ENCODE assay signal across 17 cellular contexts in genomic region chr2:78532762-78533399, GRCh38.
"Had no signal": no experiment of that assay in that cellular context is flagged by ENCODE, and none has a peak within 500 bp of the region (broad histone marks: within the 10 kb centered on the region; RNA-seq: fewer than 3 reads in every experiment).

No MANE protein-coding gene starts in this region.

- H3K4me1 ChIP-seq: ascending aorta, colonic mucosa, gastroesophageal sphincter, heart left ventricle, pancreas, stomach had no signal

- H3K27me3 ChIP-seq: ascending aorta, colonic mucosa, gastroesophageal sphincter, heart left ventricle, pancreas, stomach had no signal

- H3K36me3 ChIP-seq: ascending aorta, colonic mucosa, gastroesophageal sphincter, heart left ventricle, pancreas, stomach had no signal

- H3K27ac ChIP-seq: ascending aorta, colonic mucosa, gastroesophageal sphincter, heart left ventricle, pancreas, stomach had no signal

- H3K4me3 ChIP-seq: ascending aorta, colonic mucosa, gastroesophageal sphincter, heart left ventricle, mucosa of descending colon, pancreas, smooth muscle cell, stomach had no signal

- DNase-seq: activated CD4-positive, alpha-beta T cell treated with anti-CD3 and anti-CD28 coated beads, Interleukin-2, amount 50 U/mL, for 1 hour; activated CD4-positive, CD25-positive, alpha-beta regulatory T cell treated with anti-CD3 and anti-CD28 coated beads, Interleukin-2, amount 50 U/mL, for 72 hours; activated CD8-positive, alpha-beta memory T cell treated with anti-CD3 and anti-CD28 coated beads for 24 hours; activated CD8-positive, alpha-beta memory T cell treated with anti-CD3 and anti-CD28 coated beads, Interleukin-2, amount 50 U/mL, for 48 hours; activated effector memory CD4-positive, alpha-beta T cell treated with anti-CD3 and anti-CD28 coated beads, Interleukin-2, amount 50 U/mL, for 16 hours; activated naive CD4-positive, alpha-beta T cell treated with anti-CD3 and anti-CD28 coated beads, Interleukin-2, amount 50 U/mL, for 16 hours; activated T-cell treated with anti-CD3 and anti-CD28 coated beads, Interleukin-2, amount 50 U/mL, for 48 hours; colonic mucosa; heart left ventricle; mucosa of descending colon; naive B cell; pancreas; stimulated activated CD4-positive, alpha-beta T cell treated with anti-CD3 and anti-CD28 coated beads, Interleukin-4, amount 100 ng/mL, for 1 hour; stomach had no signal

- H3K4me2 ChIP-seq: smooth muscle cell had no signal
